8 cellular contexts compared by ENCODE assay signal in genomic region chr5:179679014-179679674, GRCh38. TPM values are rescaled to one million over a fixed set of nuclear protein-coding genes. Genes with fewer than 3 reads are reported as not detected.
A peak's percentile ranks its signal among the peaks of the same experiment; 100 is the strongest.
DNase-seq lines count a peak whose midpoint lies in the region; ATAC-seq and TF ChIP-seq lines count a peak whose summit lies in the region.

No MANE protein-coding gene starts in this region.

- DNase-seq in AG20443 (ENCODE audit: low spot score), result peak; percentile 42
- DNase-seq in chondrocyte (ENCODE audit: low spot score), result no peak
- DNase-seq in left lung, result peak; percentile 84 to 91
- peak; percentile 60 to 64 for DNase-seq in stimulated activated CD4-positive, alpha-beta T cell treated with anti-CD3 and anti-CD28 coated beads, Interleukin-2, amount 100 ng/mL, for 48 hours
- no peak for DNase-seq in NCI-H524 treated with DMSO at 0.1 percent for 48 hours (lab: John Stamatoyannopoulos, UW)

- TF ChIP-seq CTCF in KMS-11 (conservative IDR thresholded peaks at IDR 0.05; ENCODE audit: low read depth, low read length) (no peak), chondrocyte (IDR thresholded peaks at IDR 0.05) (peak; percentile 75), left lung (IDR thresholded peaks at IDR 0.05) (peak; percentile 19 to 23)

- H3K27ac ChIP-seq in KMS-11 (no peak overlapping the region), left lung (peak overlapping the region; percentile 90 to 92)

- H3K4me1 ChIP-seq in KMS-11 (ENCODE audit: low read depth, poor library complexity, severe bottlenecking) (no peaks in the 10 kb centered on the region), left lung (peaks cover 16 to 30% of the 10 kb centered on the region in 2 donors)

- no peaks in the 10 kb centered on the region for H3K9me3 ChIP-seq in left lung

- no peak overlapping the region for H3K27ac Mint-ChIP-seq in chondrocyte (ENCODE audit: unreplicated experiment)

- no peak overlapping the region; the same call in 1 of the 2 replicates for H3K4me2 ChIP-seq in KMS-11

- peaks cover 20% of the 10 kb centered on the region for H3K4me1 Mint-ChIP-seq in chondrocyte (ENCODE audit: low read depth)

- no peaks in the 10 kb centered on the region; the same call in 1 of the 2 replicates for H3K79me2 ChIP-seq in KMS-11 (ENCODE audit: insufficient read depth, low read depth)

- H3K27me3 ChIP-seq in KMS-11 (ENCODE audit: insufficient read depth, low read depth) (no peaks in the 10 kb centered on the region), left lung (no peaks in the 10 kb centered on the region)

- H3K27me3 Mint-ChIP-seq in chondrocyte (ENCODE audit: low read depth), result no peaks in the 10 kb centered on the region

- peak overlapping the region; percentile 99 for H3K4me3 Mint-ChIP-seq in chondrocyte (ENCODE audit: unreplicated experiment)

- no peak overlapping the region for H3K4me3 ChIP-seq in KMS-11 (IDR thresholded peaks at IDR 0.05; ENCODE audit: insufficient read depth, low read depth, low read length)
- H3K4me3 ChIP-seq in left lung, result peak overlapping the region; percentile 79 to 90

- ATAC-seq in GM19467 (IDR thresholded peaks at IDR 0.05; ENCODE audit: unreplicated experiment) (peak; percentile 12), left lung (peak; percentile 79)
- ATAC-seq in activated CD4-positive, CD25-positive, alpha-beta regulatory T cell treated with anti-CD3 and anti-CD28 coated beads, Interleukin-2, amount 50 U/mL, for 24 hours, result peak; percentile 29 to 30

- H3K36me3 ChIP-seq in KMS-11 (ENCODE audit: insufficient read depth) (no peaks in the 10 kb centered on the region), left lung (no peaks in the 10 kb centered on the region)

- intact Hi-C loops in left lung (cut with DNase I), result no loop called here

- H3K36me3 Mint-ChIP-seq in chondrocyte (ENCODE audit: low read depth), result peaks cover 4% of the 10 kb centered on the region

- no peak overlapping the region for H3K9ac ChIP-seq in KMS-11

- H4K20me1 ChIP-seq in KMS-11 (ENCODE audit: insufficient read depth), result no peaks in the 10 kb centered on the region

- H3K9me3 Mint-ChIP-seq in chondrocyte (ENCODE audit: low read depth), result no peaks in the 10 kb centered on the region

- H2AFZ ChIP-seq in KMS-11 (ENCODE audit: low read depth), result peak overlapping the region; percentile 78

RNA-seq across cellular contexts. Expression of gene CBY3, which starts 1.7 kb away (rescaled TPM):
- total RNA-seq in chondrocyte (not detected in 3 replicates), left lung (not detected)

RNA-seq across cellular contexts. Expression of gene CANX, which starts 19.6 kb away (rescaled TPM):
- total RNA-seq in chondrocyte (695 to 849 TPM (median 699 TPM) in 3 replicates), left lung (100 to 1,000 TPM; 577 to 872 TPM)

RNA-seq across cellular contexts. Expression of gene MAML1, which starts 53.5 kb away (rescaled TPM):
- total RNA-seq in chondrocyte (29.3 to 29.9 TPM (median 29.9 TPM) in 3 replicates), left lung (10 to 100 TPM; 23.8 to 25.2 TPM)

RNA-seq across cellular contexts. Expression of gene HNRNPH1, which starts 55.7 kb away (rescaled TPM):
- total RNA-seq in chondrocyte, result 341 to 426 TPM (median 348 TPM) in 3 replicates
- total RNA-seq in left lung, result 100 to 1,000 TPM; 404 to 490 TPM

Comparison
In these comparisons a context has a peak if more than half of its experiments do, and no peak if none do; other contexts are left out.
1. DNase-seq: peak in AG20443 (single experiment), left lung (2 of 2) and stimulated activated CD4-positive, alpha-beta T cell treated with anti-CD3 and anti-CD28 coated beads, Interleukin-2, amount 100 ng/mL, for 48 hours (2 of 2); none in chondrocyte (single experiment) and NCI-H524 treated with DMSO at 0.1 percent for 48 hours (single experiment).
2. ATAC-seq: peak in every context shown above with its lines; median percentile 79 in left lung; 30 in activated CD4-positive, CD25-positive, alpha-beta regulatory T cell treated with anti-CD3 and anti-CD28 coated beads, Interleukin-2, amount 50 U/mL, for 24 hours; 12 in GM19467.